1 cellular context compared by ENCODE assay signal in genomic region chr2:17780546-17780945, GRCh38.
TF ChIP-seq lines count a peak whose summit lies in the region.

No MANE protein-coding gene starts in this region.

TF ChIP-seq in IMR-90, 13 proteins besides CTCF, POLR2A, EP300 and RAD21 (continued from another document):
- TF ChIP-seq USF2 (IDR thresholded peaks at IDR 0.05; ENCODE audit: low read depth, low read length) (no peak), MAZ (IDR thresholded peaks at IDR 0.05; ENCODE audit: borderline replicate concordance, low read depth, low read length) (no peak), FOS (IDR thresholded peaks at IDR 0.05; ENCODE audit: low read depth, low read length) (no peak)
TF ChIP-seq in IMR-90: peak in this region for 0.
